13 cellular contexts compared by ENCODE assay signal in the genomic region with DNA sequence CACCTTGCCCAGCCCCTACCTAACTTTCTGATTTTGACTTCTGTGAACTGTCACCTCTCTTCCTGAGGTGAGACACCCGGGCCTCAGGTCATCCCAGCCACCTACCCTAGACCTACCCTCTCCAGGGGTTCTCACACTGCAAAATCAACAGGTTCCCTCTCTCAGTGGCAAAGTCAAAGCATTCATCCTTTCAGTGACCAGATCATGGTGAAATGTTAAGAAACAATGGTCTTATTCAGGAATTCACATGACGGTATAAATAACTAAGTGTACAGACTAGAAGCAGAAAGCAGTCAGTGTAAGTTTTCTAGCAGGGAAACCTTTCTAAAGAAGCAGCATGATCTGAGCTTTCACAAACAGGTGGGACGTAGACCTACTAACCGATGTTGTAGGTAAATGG.
DNase-seq lines count a peak whose midpoint lies in the region; TF ChIP-seq lines count a peak whose summit lies in the region.
"Had no signal": no experiment of that assay in that cellular context is flagged by ENCODE, and none has a peak within 500 bp of the region (broad histone marks: within the 10 kb centered on the region; RNA-seq: fewer than 3 reads in every experiment).

No MANE protein-coding gene starts in this region.

- H3K9me3 Mint-ChIP-seq in neural crest cell = peaks cover 23% of the 10 kb centered on the region
- H3K9me3 Mint-ChIP-seq: CD8-positive, alpha-beta T cell had no signal

- H3K27ac Mint-ChIP-seq in neural crest cell (ENCODE audit: unreplicated experiment) = peak overlapping the region; percentile 83
- H3K27ac Mint-ChIP-seq: B cell; CD4-positive, CD25-positive, alpha-beta regulatory T cell; CD8-positive, alpha-beta T cell had no signal

- no peaks in the 10 kb centered on the region for H3K27me3 Mint-ChIP-seq in neural crest cell (ENCODE audit: low read depth)
- H3K27me3 Mint-ChIP-seq: B cell had no signal

- DNase-seq in COLO829 (ENCODE audit: low spot score) (peak; percentile 66), SK-MEL-5 (ENCODE audit: low read depth, low spot score) (peak; percentile 78), neural crest cell (ENCODE audit: low read depth, low spot score) (no peak), NCI-H146 treated with DMSO at 0.1 percent for 48 hours (lab: John Stamatoyannopoulos, UW; ENCODE audit: unreplicated experiment) (no peak), NCI-H2081 treated with DMSO at 0.1 percent for 48 hours (lab: John Stamatoyannopoulos, UW) (no peak), middle frontal gyrus (ENCODE audit: extremely low spot score, low spot score) (no peak)
- DNase-seq: CD4-positive, CD25-positive, alpha-beta regulatory T cell; CD8-positive, alpha-beta T cell; DMS153; DND-41; GOT3; HCEC 1CT had no signal

- H3K36me3 Mint-ChIP-seq in neural crest cell (ENCODE audit: low read depth) = peaks cover 34% of the 10 kb centered on the region
- H3K36me3 Mint-ChIP-seq: CD4-positive, CD25-positive, alpha-beta regulatory T cell; CD8-positive, alpha-beta T cell had no signal

- no peak overlapping the region for H3K4me3 Mint-ChIP-seq in neural crest cell
- H3K4me3 Mint-ChIP-seq: B cell; CD4-positive, CD25-positive, alpha-beta regulatory T cell; CD8-positive, alpha-beta T cell had no signal

- peaks cover 41% of the 10 kb centered on the region for H3K4me1 Mint-ChIP-seq in neural crest cell
- H3K4me1 Mint-ChIP-seq: B cell; CD4-positive, CD25-positive, alpha-beta regulatory T cell had no signal

- in situ Hi-C loops in SK-MEL-5 (cut with HindIII; ENCODE audit: low pct_unique_long_range_greater_than_20kb, low sequenced_read_pairs) = no loop called here

- TF ChIP-seq CTCF in neural crest cell (conservative IDR thresholded peaks at IDR 0.05) = no peak

Comparison
In these comparisons a context has a peak if more than half of its experiments do, and no peak if none do; other contexts are left out.
1. DNase-seq: peak in COLO829 (single experiment) and SK-MEL-5 (single experiment); none in neural crest cell (single experiment), NCI-H146 treated with DMSO at 0.1 percent for 48 hours (single experiment), NCI-H2081 treated with DMSO at 0.1 percent for 48 hours (single experiment) and middle frontal gyrus (single experiment).